Comparison of ENCODE assay signal across 22 cellular contexts in genomic region chr4:118783887-118784286, GRCh38. TPM values are rescaled to one million over a fixed set of nuclear protein-coding genes. Genes with fewer than 3 reads are reported as not detected.
DNase-seq lines count a peak whose midpoint lies in the region; ATAC-seq and TF ChIP-seq lines count a peak whose summit lies in the region.
"Had no signal": no experiment of that assay in that cellular context is flagged by ENCODE, and none has a peak within 500 bp of the region (broad histone marks: within the 10 kb centered on the region; RNA-seq: fewer than 3 reads in every experiment).

No MANE protein-coding gene starts in this region.

- H3K9me3 ChIP-seq in SK-N-SH, result no peaks in the 10 kb centered on the region
- H3K9me3 ChIP-seq in osteoblast (ENCODE audit: low read depth, low read length), result no peaks in the 10 kb centered on the region
- H3K9me3 ChIP-seq: right atrium auricular region had no signal

- TF ChIP-seq CTCF in SK-N-SH (IDR thresholded peaks at IDR 0.05), result no peak
- no peak for TF ChIP-seq CTCF in osteoblast (IDR thresholded peaks at IDR 0.05; ENCODE audit: extremely low read depth, low read depth, low read length)

- CTCF ChIA-PET in SK-N-SH (lab: Yijun Ruan, JAX), result no interaction called here

- no peak for TF ChIP-seq EP300 in SK-N-SH (IDR thresholded peaks at IDR 0.05; ENCODE audit: borderline replicate concordance in 1 of 2, low read depth in 1 of 2, low read length in 1 of 2)

- 76% methylated on average over 5 of the region's 5 CpGs for WGBS in SK-N-SH (ENCODE audit: low lambda C conversion rate)

- H3K27me3 ChIP-seq in SK-N-SH (ENCODE audit: insufficient read depth), result no peaks in the 10 kb centered on the region
- H3K27me3 ChIP-seq in osteoblast (ENCODE audit: insufficient read depth, low read length), result no peaks in the 10 kb centered on the region
- H3K27me3 ChIP-seq: right atrium auricular region had no signal

- H2AFZ ChIP-seq in SK-N-SH (ENCODE audit: low read depth) (no peak overlapping the region), osteoblast (ENCODE audit: low read length) (no peak overlapping the region)

- H3K27ac ChIP-seq in SK-N-SH (ENCODE audit: low read depth in 2 of 2, low read length in 1 of 2) (peak overlapping the region in 1 of 2 experiments; percentile 53; a peak in 2 of 4 replicates), osteoblast (ENCODE audit: low read depth, low read length) (peak overlapping the region; percentile 44)
- H3K27ac ChIP-seq: C4-2B, right atrium auricular region had no signal

- peaks cover 22% of the 10 kb centered on the region for H3F3A ChIP-seq in SK-N-SH (replicated peaks; ENCODE audit: insufficient read depth)

- H3K36me3 ChIP-seq in SK-N-SH (replicated peaks in 1 of 2; ENCODE audit: control insufficient read depth in 1 of 2, insufficient read depth in 2 of 2, low read length in 1 of 2) (peaks cover 34 to 71% of the 10 kb centered on the region in 2 experiments), osteoblast (ENCODE audit: insufficient read depth, low read length) (peaks cover 48% of the 10 kb centered on the region)

- no peak overlapping the region for H3K9ac ChIP-seq in SK-N-SH

- no peak overlapping the region for H3K4me2 ChIP-seq in SK-N-SH
- H3K4me2 ChIP-seq in osteoblast (ENCODE audit: insufficient read depth, low read length), result no peak overlapping the region

- no peaks in the 10 kb centered on the region for H4K20me1 ChIP-seq in SK-N-SH (ENCODE audit: insufficient read depth)
- H4K20me1 ChIP-seq in osteoblast (ENCODE audit: insufficient read depth, low read length), result peaks cover 29% of the 10 kb centered on the region

- no peak for ATAC-seq in GM19324 (IDR thresholded peaks at IDR 0.05; ENCODE audit: low FRiP score, unreplicated experiment)
- ATAC-seq: activated T-cell treated with anti-CD3 and anti-CD28 coated beads, Interleukin-2, amount 50 U/mL, for 4 hours; Panc1 had no signal

- peaks cover 34% of the 10 kb centered on the region for H3K79me2 ChIP-seq in SK-N-SH (ENCODE audit: insufficient read depth)
- peaks cover 44% of the 10 kb centered on the region for H3K79me2 ChIP-seq in osteoblast (ENCODE audit: insufficient read depth, low read length)

- POLR2A ChIA-PET in SK-N-SH (lab: Yijun Ruan, JAX), result no interaction called here

- peak; percentile 23 for DNase-seq in NCI-H748 (lab: John Stamatoyannopoulos, UW; ENCODE audit: unreplicated experiment)
- DNase-seq in NCI-H748 treated with DMSO at 0.1 percent for 48 hours (lab: John Stamatoyannopoulos, UW), result no peak
- no peak for DNase-seq in SK-N-SH
- DNase-seq in dedifferentiated amniotic fluid mesenchymal stem cell (ENCODE audit: extremely low spot score), result peak; percentile 48
- peak; percentile 78 for DNase-seq in osteoblast (ENCODE audit: insufficient read length, low spot score, missing footprints)
- no peak for DNase-seq in stimulated activated naive CD4-positive, alpha-beta T cell (lab: John Stamatoyannopoulos, UW)
- DNase-seq in islet precursor cell, result no peak
- DNase-seq: activated CD4-positive, CD25-positive, alpha-beta regulatory T cell; activated naive CD4-positive, alpha-beta T cell treated with anti-CD3 and anti-CD28 coated beads, Interleukin-2, amount 50 U/mL, for 16 hours; activated T-cell treated with anti-CD3 and anti-CD28 coated beads, Interleukin-2, amount 50 U/mL, for 4 hours; DMS153; GF-D8; KG1; NCI-H1048; NCI-H2081; NCI-H774; occipital lobe had no signal

- H3K9me2 ChIP-seq in SK-N-SH, result no peaks in the 10 kb centered on the region

- H3K4me1 ChIP-seq in SK-N-SH (ENCODE audit: control insufficient read depth in 1 of 2, insufficient read depth in 2 of 2, low read depth in 1 of 2, low read length in 1 of 2), result peaks cover 0 to 8% of the 10 kb centered on the region in 2 experiments; a peak in 2 of 4 replicates
- peaks cover 16% of the 10 kb centered on the region for H3K4me1 ChIP-seq in osteoblast (ENCODE audit: insufficient read depth, low read length)

- TF ChIP-seq RAD21 in SK-N-SH (IDR thresholded peaks at IDR 0.05; ENCODE audit: low read length), result no peak

- H3K4me3 ChIP-seq in SK-N-SH (ENCODE audit: low read depth in 2 of 2, low read length in 1 of 2) (no peak overlapping the region), osteoblast (ENCODE audit: insufficient read depth, low read length) (no peak overlapping the region)
- H3K4me3 ChIP-seq: lung, right atrium auricular region had no signal

TF ChIP-seq in SK-N-SH, 30 proteins besides CTCF, POLR2A, EP300 and RAD21:
- TF ChIP-seq SIN3A (IDR thresholded peaks at IDR 0.05; ENCODE audit: borderline replicate concordance, low read depth, low read length), result no peak
- peak; percentile 38 for TF ChIP-seq NFIC (IDR thresholded peaks at IDR 0.05; ENCODE audit: borderline replicate concordance)

RNA-seq across cellular contexts. Expression of gene SEC24D, which starts 52.0 kb away (rescaled TPM):
- polyA plus RNA-seq in SK-N-SH (2012; rRNA removed), result 30.4 and 32.2 TPM in 2 replicates
- 44.4 and 51.4 TPM in 2 replicates for polyA plus RNA-seq in SK-N-SH (2012; cell fraction: cytosol; rRNA removed)
- polyA plus RNA-seq in SK-N-SH (2012; cell fraction: nucleus; rRNA removed), result 28.7 and 75.4 TPM in 2 replicates
- 111 and 116 TPM in 2 replicates for total RNA-seq in osteoblast

Comparison
In these comparisons a context has a peak if more than half of its experiments do, and no peak if none do; other contexts are left out.
1. DNase-seq: peak in NCI-H748 (single experiment), dedifferentiated amniotic fluid mesenchymal stem cell (single experiment) and osteoblast (single experiment); none in NCI-H748 treated with DMSO at 0.1 percent for 48 hours (single experiment), SK-N-SH (single experiment), stimulated activated naive CD4-positive, alpha-beta T cell (0 of 6) and islet precursor cell (single experiment).